In genomic region chr12:71682466-71682865, GRCh38 we compare ENCODE assay signal across 25 cellular contexts.
"Had no signal": no experiment of that assay in that cellular context is flagged by ENCODE, and none has a peak within 500 bp of the region (broad histone marks: within the 10 kb centered on the region; RNA-seq: fewer than 3 reads in every experiment).

No MANE protein-coding gene starts in this region.

- H3K9me3 Mint-ChIP-seq: activated naive CD4-positive, alpha-beta T cell treated with anti-CD3 and anti-CD28 coated beads, Interleukin-2, amount 50 U/mL, for 24 hours; natural killer cell; T-helper 2 cell treated with Interferon-gamma antibody and Interleukin-4, amounts not matched to agents 5 μg/mL and 100 μg/mL, for 36 hours; type B pancreatic cell had no signal

- H3K4me3 Mint-ChIP-seq: activated naive CD4-positive, alpha-beta T cell treated with anti-CD3 and anti-CD28 coated beads, Interleukin-2, amount 50 U/mL, for 24 hours; natural killer cell; T-helper 2 cell treated with Interferon-gamma antibody and Interleukin-4, amounts not matched to agents 5 μg/mL and 100 μg/mL, for 36 hours; type B pancreatic cell had no signal

- H3K9me3 ChIP-seq: adrenal gland, ascending aorta, left ventricle myocardium inferior, ovary, prostate gland, right atrium auricular region, thoracic aorta, vagina had no signal

- DNase-seq: activated CD4-positive, alpha-beta T cell treated with anti-CD3 and anti-CD28 coated beads, Interleukin-2, amount 50 U/mL, for 1 hour; activated gamma-delta T cell treated with Interleukin-2 at 50 U/mL for 16 hours; activated T-cell treated with anti-CD3 and anti-CD28 coated beads, Interleukin-2, amount 50 U/mL, for 1 hour; adrenal gland; brain microvascular endothelial cell; central memory CD4-positive, alpha-beta T cell; dermis blood vessel endothelial cell; effector CD8-positive, alpha-beta T cell; left ventricle myocardium inferior; mammary epithelial cell; midbrain; natural killer cell; ovary; stimulated activated CD4-positive, alpha-beta T cell treated with anti-CD3 and anti-CD28 coated beads, Interleukin-4, amount 100 ng/mL, for 24 hours; stimulated activated naive CD4-positive, alpha-beta T cell treated with Interleukin-2 at 50 U/mL for 16 hours had no signal

- H3K36me3 Mint-ChIP-seq: activated naive CD4-positive, alpha-beta T cell treated with anti-CD3 and anti-CD28 coated beads, Interleukin-2, amount 50 U/mL, for 24 hours; natural killer cell; type B pancreatic cell had no signal

- H3K4me1 ChIP-seq: prostate gland had no signal

- H3K27me3 ChIP-seq: adrenal gland, ascending aorta, brain microvascular endothelial cell, ovary, right atrium auricular region, vagina had no signal

- H3K4me3 ChIP-seq: adrenal gland, ascending aorta, left ventricle myocardium inferior, ovary, prostate gland, right atrium auricular region, thoracic aorta, vagina had no signal

- H3K36me3 ChIP-seq: adrenal gland, ascending aorta, brain microvascular endothelial cell, left ventricle myocardium inferior, ovary, prostate gland, right atrium auricular region, thoracic aorta, vagina had no signal

- ATAC-seq: activated CD4-positive, CD25-positive, alpha-beta regulatory T cell treated with anti-CD3 and anti-CD28 coated beads, Interleukin-2, amount 50 U/mL, for 24 hours; natural killer cell had no signal

- H3K27me3 Mint-ChIP-seq: activated naive CD4-positive, alpha-beta T cell treated with anti-CD3 and anti-CD28 coated beads, Interleukin-2, amount 50 U/mL, for 24 hours; type B pancreatic cell had no signal

- H3K27ac ChIP-seq: adrenal gland, ascending aorta, brain microvascular endothelial cell, left ventricle myocardium inferior, ovary, prostate gland, right atrium auricular region, thoracic aorta, vagina, VCaP had no signal

- H3K27ac Mint-ChIP-seq: activated naive CD4-positive, alpha-beta T cell treated with anti-CD3 and anti-CD28 coated beads, Interleukin-2, amount 50 U/mL, for 24 hours; natural killer cell; T-helper 2 cell treated with Interferon-gamma antibody and Interleukin-4, amounts not matched to agents 5 μg/mL and 100 μg/mL, for 36 hours; type B pancreatic cell had no signal
